In genomic region chr7:70693690-70694356, GRCh38 we compare ENCODE assay signal across 8 cellular contexts.
DNase-seq lines count a peak whose midpoint lies in the region; ATAC-seq and TF ChIP-seq lines count a peak whose summit lies in the region.

No MANE protein-coding gene starts in this region.

- H3K4me3 ChIP-seq in BLaER1 treated with 17β-estradiol and CSF1 and Interleukin-3, amounts not matched to agents 10 nM and 100 nM, result peak overlapping the region; percentile 77 to 99 (median 96)

- peaks cover 23 to 52% (median 46%) of the 10 kb centered on the region in 10 experiments for H3K4me1 ChIP-seq in BLaER1 treated with 17β-estradiol and CSF1 and Interleukin-3, amounts not matched to agents 10 nM and 100 nM

- ATAC-seq in GM19324 (IDR thresholded peaks at IDR 0.05; ENCODE audit: low FRiP score, unreplicated experiment) (peak; percentile 70), HG03571 (IDR thresholded peaks at IDR 0.05; ENCODE audit: unreplicated experiment) (peak; percentile 71), HG02840 (IDR thresholded peaks at IDR 0.05; ENCODE audit: low FRiP score, unreplicated experiment) (no peak)
- ATAC-seq in activated naive CD4-positive, alpha-beta T cell treated with anti-CD3 and anti-CD28 coated beads, Interleukin-2, amount 50 U/mL, for 72 hours, result peak; percentile 53 to 73

- peak overlapping the region; percentile 57 to 99 (median 97); a peak in 21 of 22 replicates for H3K27ac ChIP-seq in BLaER1 treated with 17β-estradiol and CSF1 and Interleukin-3, amounts not matched to agents 10 nM and 100 nM

- H3K36me3 ChIP-seq in BLaER1 treated with 17β-estradiol and CSF1 and Interleukin-3, amounts not matched to agents 10 nM and 100 nM, result peaks cover 0 to 5% (median 4%) of the 10 kb centered on the region in 11 experiments; a peak in 13 of 22 replicates

- TF ChIP-seq CTCF in progenitor cell of endocrine pancreas (IDR thresholded peaks at IDR 0.05; ENCODE audit: unreplicated experiment), result peak; percentile 41

- peak overlapping the region; percentile 74 for H3K4me3 Mint-ChIP-seq in progenitor cell of endocrine pancreas (ENCODE audit: low read depth)

- H3K9me3 ChIP-seq in BLaER1 treated with 17β-estradiol and CSF1 and Interleukin-3, amounts not matched to agents 10 nM and 100 nM (replicated peaks in 1 of 11), result no peaks in the 10 kb centered on the region

- H3K4me2 ChIP-seq in BLaER1 treated with 17β-estradiol and CSF1 and Interleukin-3, amounts not matched to agents 10 nM and 100 nM, result peak overlapping the region; percentile 82 to 97 (median 91)

- intact Hi-C loops in cardiac septum (cut with DNase I), result loop anchor here (10.0 kb wide), 1 partner anchor 299 kb away; no protein-coding TSS in a partner anchor

- peaks cover 21% of the 10 kb centered on the region for H3K4me1 Mint-ChIP-seq in progenitor cell of endocrine pancreas (ENCODE audit: low read depth)

- peaks cover 0 to 4% (median 0%) of the 10 kb centered on the region in 11 experiments; a peak in 1 of 22 replicates for H3K27me3 ChIP-seq in BLaER1 treated with 17β-estradiol and CSF1 and Interleukin-3, amounts not matched to agents 10 nM and 100 nM

- peak overlapping the region; percentile 86 to 100 (median 98) for H3K9ac ChIP-seq in BLaER1 treated with 17β-estradiol and CSF1 and Interleukin-3, amounts not matched to agents 10 nM and 100 nM

- peaks cover 0 to 49% (median 26%) of the 10 kb centered on the region in 11 experiments; a peak in 17 of 22 replicates for H4K20me1 ChIP-seq in BLaER1 treated with 17β-estradiol and CSF1 and Interleukin-3, amounts not matched to agents 10 nM and 100 nM

- DNase-seq in activated naive CD4-positive, alpha-beta T cell treated with anti-CD3 and anti-CD28 coated beads, Interleukin-2, amount 50 U/mL, for 72 hours (ENCODE audit: low spot score in 2 of 2), result no peak
- DNase-seq in cardiac septum (ENCODE audit: low spot score), result peak; percentile 85
- peak; percentile 57 for DNase-seq in progenitor cell of endocrine pancreas (ENCODE audit: low spot score, unreplicated experiment)

- no peak overlapping the region for H3K27ac Mint-ChIP-seq in activated naive CD4-positive, alpha-beta T cell treated with anti-CD3 and anti-CD28 coated beads, Interleukin-2, amount 50 U/mL, for 72 hours
- peak overlapping the region; percentile 82 for H3K27ac Mint-ChIP-seq in progenitor cell of endocrine pancreas

- peaks cover 43% of the 10 kb centered on the region for H3K27me3 Mint-ChIP-seq in progenitor cell of endocrine pancreas

- H3K36me3 Mint-ChIP-seq in activated naive CD4-positive, alpha-beta T cell treated with anti-CD3 and anti-CD28 coated beads, Interleukin-2, amount 50 U/mL, for 72 hours, result peaks cover 0 to 5% of the 10 kb centered on the region in 2 donors
- H3K36me3 Mint-ChIP-seq in progenitor cell of endocrine pancreas (ENCODE audit: insufficient read depth), result peaks cover 3% of the 10 kb centered on the region

- no peaks in the 10 kb centered on the region for H3K9me3 Mint-ChIP-seq in activated naive CD4-positive, alpha-beta T cell treated with anti-CD3 and anti-CD28 coated beads, Interleukin-2, amount 50 U/mL, for 72 hours
- no peaks in the 10 kb centered on the region for H3K9me3 Mint-ChIP-seq in progenitor cell of endocrine pancreas (ENCODE audit: low read depth)

TF ChIP-seq in PFSK-1, 5 proteins besides CTCF, POLR2A, EP300 and RAD21:
- TF ChIP-seq FOXP2 (optimal IDR thresholded peaks at IDR 0.05; ENCODE audit: borderline replicate concordance, extremely low read depth, extremely low read length, insufficient read depth), result peak; percentile 49
- TF ChIP-seq REST (IDR thresholded peaks at IDR 0.05; ENCODE audit: insufficient read depth in 1 of 2, low read depth in 2 of 2, low read length in 2 of 2), result no peak
- no peak for TF ChIP-seq POLR2AphosphoS5 (IDR thresholded peaks at IDR 0.05; ENCODE audit: low read depth, low read length)

Comparison
In these comparisons a context has a peak if more than half of its experiments do, and no peak if none do; other contexts are left out.
1. DNase-seq: peak in cardiac septum (single experiment) and progenitor cell of endocrine pancreas (single experiment); none in activated naive CD4-positive, alpha-beta T cell treated with anti-CD3 and anti-CD28 coated beads, Interleukin-2, amount 50 U/mL, for 72 hours (0 of 2).